Comparison of ENCODE assay signal across 19 cellular contexts in genomic region chr5:150342583-150342982, GRCh38. TPM values are rescaled to one million over a fixed set of nuclear protein-coding genes. Genes with fewer than 3 reads are reported as not detected.
"Had no signal": no experiment of that assay in that cellular context is flagged by ENCODE, and none has a peak within 500 bp of the region (broad histone marks: within the 10 kb centered on the region; RNA-seq: fewer than 3 reads in every experiment).

No MANE protein-coding gene starts in this region.

- H3K4me1 ChIP-seq: colonic mucosa, foreskin keratinocyte, prostate gland, right lobe of liver, spleen, upper lobe of right lung had no signal

- H3K27me3 ChIP-seq: cardiac muscle cell, colonic mucosa, foreskin keratinocyte, right lobe of liver, spleen, upper lobe of right lung had no signal

- H3K27ac ChIP-seq: cardiac muscle cell, colonic mucosa, foreskin keratinocyte, prostate gland, right lobe of liver, spleen, upper lobe of right lung had no signal

- H3K4me3 ChIP-seq: cardiac muscle cell, colonic mucosa, prostate gland, right lobe of liver, spleen, upper lobe of right lung had no signal

- H3K36me3 ChIP-seq: cardiac muscle cell, colonic mucosa, prostate gland, right lobe of liver, spleen, upper lobe of right lung had no signal

- H3K9me3 ChIP-seq: colonic mucosa, prostate gland, right lobe of liver, spleen, upper lobe of right lung had no signal

- FAIRE-seq: endothelial cell of umbilical vein, islet of Langerhans had no signal

- DNase-seq: activated CD4-positive, alpha-beta T cell treated with anti-CD3 and anti-CD28 coated beads, Interleukin-2, amount 50 U/mL, for 4 hours; activated CD4-positive, CD25-positive, alpha-beta regulatory T cell treated with anti-CD3 and anti-CD28 coated beads, Interleukin-2, amount 50 U/mL, for 72 hours; activated naive CD4-positive, alpha-beta T cell; colonic mucosa; foreskin keratinocyte; head of caudate nucleus; mammary epithelial cell; right lobe of liver; spleen; stimulated activated CD4-positive, alpha-beta T cell treated with anti-CD3 and anti-CD28 coated beads, Interleukin-2, amount 100 ng/mL, for 24 hours; stimulated activated naive CD4-positive, alpha-beta T cell treated with Interleukin-2 at 50 U/mL for 16 hours; upper lobe of right lung had no signal

RNA-seq across cellular contexts. Expression of gene ARSI, which starts 39.9 kb away (rescaled TPM):
- total RNA-seq: activated T-helper 1 cell treated with anti-CD3 and anti-CD28 coated beads, Interleukin-12 subunit alpha, Interleukin-12 subunit beta, Interleukin-2, Interleukin-4 antibody, amounts not matched to agents 30 ng/mL and 10 ng/mL and 1 ng/mL, durations not matched to agents 14 hours and 24 hours and 36 hours; T-helper 2 cell treated with Interferon-gamma antibody and Interleukin-4, amounts not matched to agents 100 ng/mL and 5 ng/mL, for 36 hours had no signal

RNA-seq across cellular contexts. Expression of gene CAMK2A, which starts 53.0 kb away (rescaled TPM):
- total RNA-seq: activated T-helper 1 cell treated with anti-CD3 and anti-CD28 coated beads, Interleukin-12 subunit alpha, Interleukin-12 subunit beta, Interleukin-2, Interleukin-4 antibody, amounts not matched to agents 30 ng/mL and 10 ng/mL and 1 ng/mL, durations not matched to agents 14 hours and 24 hours and 36 hours; endothelial cell of umbilical vein; left lobe of liver; T-helper 2 cell treated with Interferon-gamma antibody and Interleukin-4, amounts not matched to agents 100 ng/mL and 5 ng/mL, for 36 hours had no signal
- polyA plus RNA-seq: endothelial cell of umbilical vein, foreskin keratinocyte had no signal
